Comparison of ENCODE assay signal across 7 cellular contexts in genomic region chr9:113590991-113591898, GRCh38.
DNase-seq lines count a peak whose midpoint lies in the region; ATAC-seq and TF ChIP-seq lines count a peak whose summit lies in the region.

No MANE protein-coding gene starts in this region.

- 10% methylated on average over 6 of the region's 20 CpGs for WGBS in right lobe of liver (ENCODE audit: insufficient coverage, low coverage, low lambda C conversion rate, missing lambda C conversion rate)

- peak; percentile 77 for DNase-seq in GM12865 (ENCODE audit: low read depth)
- DNase-seq in NCI-H2196 (lab: John Stamatoyannopoulos, UW; ENCODE audit: unreplicated experiment) = peak; percentile 80
- DNase-seq in activated CD4-positive, CD25-positive, alpha-beta regulatory T cell (lab: John Stamatoyannopoulos, UW) = peak; percentile 12 to 45 (median 16)
- DNase-seq in right lobe of liver = peak; percentile 81 to 86 (median 83)
- DNase-seq in stimulated activated CD4-positive, alpha-beta T cell treated with anti-CD3 and anti-CD28 coated beads, TNF-alpha, amount 100 ng/mL, for 48 hours (ENCODE audit: low read depth in 3 of 3) = peak; percentile 64 to 66 (median 64)

- peaks cover 0 to 6% (median 3%) of the 10 kb centered on the region in 4 donors for H3K36me3 ChIP-seq in right lobe of liver

- ATAC-seq in HG02588 (IDR thresholded peaks at IDR 0.05; ENCODE audit: unreplicated experiment) (peak; percentile 37), right lobe of liver (peak; percentile 54 to 63 (median 61))

- no peaks in the 10 kb centered on the region for H3K27me3 ChIP-seq in right lobe of liver

- H3K27ac ChIP-seq in cingulate gyrus (ENCODE audit: low read depth, low read length) (peak overlapping the region; percentile 54), right lobe of liver (peak overlapping the region in 2 of 3 donors; percentile 7 to 22)

- no peaks in the 10 kb centered on the region for H3K9me3 ChIP-seq in right lobe of liver

- TF ChIP-seq CTCF in GM12865 (IDR thresholded peaks at IDR 0.05; ENCODE audit: insufficient read depth, low read depth, low read length, missing control alignments) = peak; percentile 90
- peak; percentile 88 to 97 (median 94) for TF ChIP-seq CTCF in right lobe of liver (IDR thresholded peaks at IDR 0.05)

- H3K4me1 ChIP-seq in right lobe of liver = peaks cover 0 to 32% (median 9%) of the 10 kb centered on the region in 4 donors

- intact Hi-C loops in right lobe of liver (cut with DNase I) = loop anchor here in 1 of 2 donors (5.0 kb wide), 1 partner anchor 66 kb away; no protein-coding TSS in a partner anchor

- H3K4me3 ChIP-seq in GM12865 (ENCODE audit: low read depth, low read length) (no peak overlapping the region), right lobe of liver (no peak overlapping the region)

- TF ChIP-seq POLR2A in right lobe of liver (IDR thresholded peaks at IDR 0.05) = no peak

Comparison
In these comparisons a context has a peak if more than half of its experiments do, and no peak if none do; other contexts are left out.
1. DNase-seq: peak in every context shown above with its lines; median percentile 83 in right lobe of liver; 80 in NCI-H2196; 77 in GM12865; 64 in stimulated activated CD4-positive, alpha-beta T cell treated with anti-CD3 and anti-CD28 coated beads, TNF-alpha, amount 100 ng/mL, for 48 hours; 16 in activated CD4-positive, CD25-positive, alpha-beta regulatory T cell.